8 cellular contexts compared by ENCODE assay signal in the genomic region with DNA sequence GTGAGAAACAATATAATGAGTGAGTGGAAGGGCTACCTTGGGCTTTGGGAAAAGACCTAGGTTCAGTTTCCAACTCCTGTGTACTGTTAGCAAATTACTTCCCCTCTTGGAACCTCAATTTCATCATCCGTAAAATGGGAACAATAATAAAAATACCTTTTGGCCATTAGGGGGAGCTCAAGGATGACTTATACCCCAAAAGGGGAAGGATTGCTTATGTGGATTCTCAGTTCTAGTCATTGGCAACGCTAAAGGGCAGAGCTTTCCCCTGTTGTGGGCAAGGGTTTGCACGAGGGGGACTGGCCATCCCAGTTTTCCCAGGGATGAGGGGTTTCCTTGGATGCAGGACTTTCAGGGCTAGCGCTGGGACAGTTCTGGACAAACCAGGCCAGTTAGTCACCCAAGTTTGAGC. TPM values are rescaled to one million over a fixed set of nuclear protein-coding genes. Genes with fewer than 3 reads are reported as not detected.
DNase-seq lines count a peak whose midpoint lies in the region; ATAC-seq and TF ChIP-seq lines count a peak whose summit lies in the region.

No MANE protein-coding gene starts in this region.

- H3K9me2 ChIP-seq in Karpas-422 (replicated peaks; ENCODE audit: insufficient read depth, low read length), result no peaks in the 10 kb centered on the region

- intact Hi-C loops in CD4-positive, alpha-beta memory T cell (cut with micrococcal nuclease), result loop anchor here (1.0 kb wide), 3 partner anchors 61 to 200 kb away; no protein-coding TSS in a partner anchor

- no peaks in the 10 kb centered on the region for H3K36me3 ChIP-seq in CD4-positive, alpha-beta memory T cell (ENCODE audit: insufficient read depth, low read length)
- no peaks in the 10 kb centered on the region for H3K36me3 ChIP-seq in Karpas-422 (ENCODE audit: insufficient read depth, low read length)

- H3K36me3 Mint-ChIP-seq in CD4-positive, alpha-beta memory T cell, result peaks cover 0 to 4% of the 10 kb centered on the region in 2 donors

- no peak overlapping the region for H3K27ac Mint-ChIP-seq in CD4-positive, alpha-beta memory T cell

- peak in 4 of 5 donors; percentile 51 to 63 (median 59) for DNase-seq in CD4-positive, alpha-beta memory T cell
- DNase-seq in Karpas-422 (peak; percentile 82), SW480 (ENCODE audit: low spot score) (peak; percentile 43), fibroblast of pulmonary artery (ENCODE audit: low read depth) (peak; percentile 68), retina (peak; percentile 32)
- no peak for DNase-seq in stimulated activated naive CD4-positive, alpha-beta T cell treated with Interleukin-2 at 50 U/mL for 16 hours (lab: John Stamatoyannopoulos, UW)
- DNase-seq in activated CD4-positive, CD25-positive, alpha-beta regulatory T cell treated with anti-CD3 and anti-CD28 coated beads, Interleukin-2, amount 50 U/mL, for 72 hours, result no peak

- peaks cover 8% of the 10 kb centered on the region; the same call in 1 of the 2 replicates for H3K79me2 ChIP-seq in Karpas-422 (ENCODE audit: low read length)

- H3K27me3 ChIP-seq in CD4-positive, alpha-beta memory T cell (ENCODE audit: insufficient read depth, low read length), result no peaks in the 10 kb centered on the region
- H3K27me3 ChIP-seq in Karpas-422 (ENCODE audit: low read length), result no peaks in the 10 kb centered on the region

- H4K20me1 ChIP-seq in Karpas-422 (ENCODE audit: insufficient read depth, low read depth, low read length), result no peaks in the 10 kb centered on the region

- no peak overlapping the region for H3K4me3 Mint-ChIP-seq in CD4-positive, alpha-beta memory T cell

- H3K4me1 Mint-ChIP-seq in CD4-positive, alpha-beta memory T cell, result peaks cover 15 to 26% (median 20%) of the 10 kb centered on the region in 4 donors

- peak; percentile 46 for TF ChIP-seq CTCF in fibroblast of pulmonary artery (IDR thresholded peaks at IDR 0.05; ENCODE audit: low read length, missing control alignments)

- no peak overlapping the region for H2AFZ ChIP-seq in Karpas-422 (ENCODE audit: low read length)

- H3K4me2 ChIP-seq in Karpas-422 (ENCODE audit: low read depth, low read length, poor library complexity, severe bottlenecking), result no peak overlapping the region

- CTCF ChIA-PET in CD4-positive, alpha-beta memory T cell (lab: Charles Lee; ENCODE audit: partially characterized antibody), result interaction anchor here (0.7 to 10.1 kb wide), 25 partner anchors 8 to 470 kb away, joined by 3 to 139 read pairs (median 5); partner anchors contain the start of gene TRAF6

- H3K9me3 ChIP-seq in CD4-positive, alpha-beta memory T cell (ENCODE audit: control insufficient read depth in 1 of 2, low read length in 2 of 2), result no peaks in the 10 kb centered on the region
- H3K9me3 ChIP-seq in Karpas-422 (ENCODE audit: low read length), result no peaks in the 10 kb centered on the region

- H3K4me1 ChIP-seq in CD4-positive, alpha-beta memory T cell (ENCODE audit: insufficient read depth, low read length), result peaks cover 19% of the 10 kb centered on the region
- H3K4me1 ChIP-seq in Karpas-422 (ENCODE audit: low read length), result peaks cover 17% of the 10 kb centered on the region

- no peak overlapping the region for H3K4me3 ChIP-seq in CD4-positive, alpha-beta memory T cell (ENCODE audit: low read length in 2 of 2)
- H3K4me3 ChIP-seq in Karpas-422 (ENCODE audit: low read length) (no peak overlapping the region), fibroblast of pulmonary artery (replicated peaks; ENCODE audit: low read depth, low read length) (no peak overlapping the region)

- H3K27ac ChIP-seq in CD4-positive, alpha-beta memory T cell (ENCODE audit: low read depth, low read length), result no peak overlapping the region
- H3K27ac ChIP-seq in Karpas-422 (ENCODE audit: low read length), result no peak overlapping the region

- peak; percentile 29 for ATAC-seq in GM18858 (IDR thresholded peaks at IDR 0.05; ENCODE audit: unreplicated experiment)

- H3K9me3 Mint-ChIP-seq in CD4-positive, alpha-beta memory T cell, result no peaks in the 10 kb centered on the region

- H3K27me3 Mint-ChIP-seq in CD4-positive, alpha-beta memory T cell, result no peaks in the 10 kb centered on the region

- no peak overlapping the region for H3K9ac ChIP-seq in Karpas-422 (ENCODE audit: low read length)

- POLR2A ChIA-PET in CD4-positive, alpha-beta memory T cell (lab: Charles Lee; ENCODE audit: partially characterized antibody), result interaction anchor here (0.7 to 2.0 kb wide), 4 partner anchors 60 to 216 kb away, joined by 3 to 9 read pairs (median 6); no protein-coding TSS in a partner anchor

RNA-seq across cellular contexts. Expression of gene COMMD9, which starts 3.1 kb away (rescaled TPM):
- 10 to 100 TPM; 33.9 to 41.4 TPM for total RNA-seq in CD4-positive, alpha-beta memory T cell
- polyA plus RNA-seq in CD4-positive, alpha-beta memory T cell, result 10 to 100 TPM; 67.5 to 91.7 TPM
- total RNA-seq in Karpas-422 (2014; rRNA removed; shearing (Covaris generic); ENCODE audit: low replicate concordance), result 23.2 and 31.0 TPM in 2 replicates

RNA-seq across cellular contexts. Expression of gene PRR5L, which starts 3.8 kb away (rescaled TPM):
- total RNA-seq in CD4-positive, alpha-beta memory T cell, result 10 to 100 TPM; 61.4 to 62.7 TPM
- polyA plus RNA-seq in CD4-positive, alpha-beta memory T cell, result 10 to 100 TPM; 10.1 to 18.0 TPM
- not detected in 2 replicates for total RNA-seq in Karpas-422 (2014; rRNA removed; shearing (Covaris generic); ENCODE audit: low replicate concordance)

Comparison
In these comparisons a context has a peak if more than half of its experiments do, and no peak if none do; other contexts are left out.
1. DNase-seq: peak in CD4-positive, alpha-beta memory T cell (4 of 5), Karpas-422 (single experiment), SW480 (single experiment), fibroblast of pulmonary artery (single experiment) and retina (single experiment); none in stimulated activated naive CD4-positive, alpha-beta T cell treated with Interleukin-2 at 50 U/mL for 16 hours (single experiment) and activated CD4-positive, CD25-positive, alpha-beta regulatory T cell treated with anti-CD3 and anti-CD28 coated beads, Interleukin-2, amount 50 U/mL, for 72 hours (single experiment).
2. RNA of gene PRR5L, which starts 3.8 kb away (total RNA-seq): 61.4 to 62.7 TPM in CD4-positive, alpha-beta memory T cell; not detected in Karpas-422; every median in the first group is over 10 times any median in the second.